In genomic region chr9:113187935-113188595, GRCh38 we compare ENCODE assay signal across 8 cellular contexts. TPM values are rescaled to one million over a fixed set of nuclear protein-coding genes. Genes with fewer than 3 reads are reported as not detected.
DNase-seq lines count a peak whose midpoint lies in the region; ATAC-seq and TF ChIP-seq lines count a peak whose summit lies in the region.

No MANE protein-coding gene starts in this region.

- 79% methylated on average over 9 of the region's 9 CpGs for WGBS in right cardiac atrium
- 91% methylated on average over 9 of the region's 9 CpGs for WGBS in smooth muscle cell (ENCODE audit: low lambda C conversion rate)

- no peaks in the 10 kb centered on the region for H3F3A ChIP-seq in smooth muscle cell (ENCODE audit: low read depth)

- peaks cover 37% of the 10 kb centered on the region for H3K36me3 ChIP-seq in smooth muscle cell (ENCODE audit: low read depth)

- TF ChIP-seq CTCF in HL-60 (IDR thresholded peaks at IDR 0.05; ENCODE audit: insufficient read depth, low read length) (no peak), WI38 (IDR thresholded peaks at IDR 0.05; ENCODE audit: low read depth, low read length) (no peak), smooth muscle cell (IDR thresholded peaks at IDR 0.05; ENCODE audit: borderline replicate concordance, insufficient read depth, poor library complexity, severe bottlenecking) (no peak)

- peak; percentile 93 to 97 for ATAC-seq in right cardiac atrium
- no peak for ATAC-seq in HG03139 (IDR thresholded peaks at IDR 0.05; ENCODE audit: unreplicated experiment)

- H3K4me3 ChIP-seq in HL-60 (replicated peaks; ENCODE audit: insufficient read depth, low read length) (peak overlapping the region; percentile 10), WI38 (ENCODE audit: low read depth, low read length) (peak overlapping the region; percentile 43), right cardiac atrium (ENCODE audit: low read length) (no peak overlapping the region), smooth muscle cell (no peak overlapping the region)

- H3K27me3 ChIP-seq in HL-60 (ENCODE audit: insufficient read depth, poor library complexity, severe bottlenecking) (no peaks in the 10 kb centered on the region), right cardiac atrium (ENCODE audit: control insufficient read depth, insufficient read depth) (no peaks in the 10 kb centered on the region), smooth muscle cell (ENCODE audit: low read depth) (no peaks in the 10 kb centered on the region)

- H3K9me3 ChIP-seq in right cardiac atrium (ENCODE audit: control insufficient read depth, low read length) (no peaks in the 10 kb centered on the region), smooth muscle cell (replicated peaks; ENCODE audit: low read depth) (no peaks in the 10 kb centered on the region)

- H3K79me2 ChIP-seq in smooth muscle cell (ENCODE audit: low read depth): no peaks in the 10 kb centered on the region

- no peak overlapping the region for H3K4me2 ChIP-seq in smooth muscle cell

- no peaks in the 10 kb centered on the region for H4K20me1 ChIP-seq in smooth muscle cell (ENCODE audit: low read depth)

- DNase-seq in HL-60 (ENCODE audit: low read depth in 1 of 2, low spot score in 1 of 2) (peak; percentile 75 to 87), right cardiac atrium (peak in 2 of 3 donors; percentile 45 to 61), smooth muscle cell (lab: John Stamatoyannopoulos, UW; ENCODE audit: unreplicated experiment) (no peak), NCI-H1930 (lab: John Stamatoyannopoulos, UW) (no peak), NCI-H82 treated with DMSO at 0.1 percent for 48 hours (lab: John Stamatoyannopoulos, UW; ENCODE audit: unreplicated experiment) (no peak), activated gamma-delta T cell treated with Interleukin-2 at 50 U/mL for 16 hours (no peak)

- no peak overlapping the region for H2AFZ ChIP-seq in smooth muscle cell (ENCODE audit: low read depth)

- intact Hi-C loops in right cardiac atrium (cut with DNase I): no loop called here

- H3K9ac ChIP-seq in smooth muscle cell (ENCODE audit: low read depth): no peak overlapping the region

- H3K4me1 ChIP-seq in right cardiac atrium (ENCODE audit: control insufficient read depth, insufficient read depth, low read length) (no peaks in the 10 kb centered on the region), smooth muscle cell (ENCODE audit: low read depth) (no peaks in the 10 kb centered on the region)

- peak overlapping the region; percentile 71 for H3K27ac ChIP-seq in HL-60 (replicated peaks)
- no peak overlapping the region for H3K27ac ChIP-seq in right cardiac atrium (ENCODE audit: low read length)
- H3K27ac ChIP-seq in smooth muscle cell (ENCODE audit: low read depth): peak overlapping the region; percentile 59

RNA-seq across cellular contexts. Expression of gene FKBP15, which starts 33.0 kb away (rescaled TPM):
- total RNA-seq in right cardiac atrium: 10 to 100 TPM; 19.5 to 21.2 (median 20.1) TPM
- 11.0 TPM for polyA plus RNA-seq in right cardiac atrium
- 22.6 and 27.9 TPM in 2 replicates for total RNA-seq in smooth muscle cell
- 12.3 and 13.0 TPM in 2 replicates for polyA plus RNA-seq in smooth muscle cell

RNA-seq across cellular contexts. Expression of gene SLC31A1, which starts 33.3 kb away (rescaled TPM):
- 10 to 100 TPM; 11.4 to 20.7 (median 13.7) TPM for total RNA-seq in right cardiac atrium
- polyA plus RNA-seq in right cardiac atrium: 6.0 TPM
- 34.7 and 39.1 TPM in 2 replicates for total RNA-seq in smooth muscle cell
- polyA plus RNA-seq in smooth muscle cell: 28.1 and 35.8 TPM in 2 replicates

RNA-seq across cellular contexts. Expression of gene SLC31A2, which starts 37.3 kb away (rescaled TPM):
- total RNA-seq in right cardiac atrium: 10 to 100 TPM in 3 of 4 donors, 1 to 10 TPM in 1; 8.8 to 10.9 (median 10.1) TPM
- polyA plus RNA-seq in right cardiac atrium: 11.4 TPM
- total RNA-seq in smooth muscle cell: 4.8 and 8.7 TPM in 2 replicates
- polyA plus RNA-seq in smooth muscle cell: 7.6 and 9.1 TPM in 2 replicates

Comparison
In these comparisons a context has a peak if more than half of its experiments do, and no peak if none do; other contexts are left out.
1. DNase-seq: peak in HL-60 (2 of 2) and right cardiac atrium (2 of 3); none in smooth muscle cell (single experiment), NCI-H1930 (0 of 2), NCI-H82 treated with DMSO at 0.1 percent for 48 hours (single experiment) and activated gamma-delta T cell treated with Interleukin-2 at 50 U/mL for 16 hours (single experiment).
2. H3K4me3 ChIP-seq: peak in HL-60 (single experiment) and WI38 (single experiment); none in right cardiac atrium (single experiment) and smooth muscle cell (single experiment).